26 cellular contexts compared by ENCODE assay signal in the genomic region with DNA sequence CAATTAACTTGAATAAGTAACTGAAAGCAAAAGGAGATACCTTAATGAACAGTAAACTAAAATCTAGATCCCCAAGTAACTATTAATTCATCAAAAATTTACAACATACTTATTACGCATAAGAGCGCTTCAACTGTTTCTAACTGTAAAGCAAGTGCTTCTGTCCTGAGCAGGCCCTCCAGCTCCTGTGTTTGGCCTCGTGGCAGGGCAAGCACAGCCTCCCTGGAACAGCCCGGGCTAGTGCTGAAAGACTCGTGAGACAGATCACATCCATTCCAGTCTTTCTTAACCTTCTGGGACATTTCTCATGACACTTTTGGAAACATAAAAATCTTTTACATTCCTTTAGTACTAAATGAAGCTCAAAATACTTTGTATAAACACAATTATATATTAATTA.
"Had no signal": no experiment of that assay in that cellular context is flagged by ENCODE, and none has a peak within 500 bp of the region (broad histone marks: within the 10 kb centered on the region; RNA-seq: fewer than 3 reads in every experiment).

No MANE protein-coding gene starts in this region.

- H3K4me3 ChIP-seq: colonic mucosa, esophagus squamous epithelium, gastrocnemius medialis, hepatocyte, left ventricle myocardium inferior, lung had no signal

- H3K36me3 ChIP-seq: colonic mucosa, esophagus squamous epithelium, gastrocnemius medialis, left ventricle myocardium inferior had no signal

- H3K27me3 ChIP-seq: colonic mucosa, esophagus squamous epithelium, gastrocnemius medialis, hepatocyte had no signal

- H3K27ac ChIP-seq: colonic mucosa, epithelial cell of prostate, esophagus squamous epithelium, gastrocnemius medialis, hepatocyte, left ventricle myocardium inferior had no signal

- DNase-seq: cerebellar nuclear complex; colonic mucosa; cortex of kidney; effector CD8-positive, alpha-beta T cell; effector memory CD8-positive, alpha-beta T cell; endodermal cell; erythroblast; esophagus squamous epithelium; foreskin fibroblast; foreskin melanocyte; gastrocnemius medialis; glutamatergic neuron; head of caudate nucleus; hypothalamus; immature natural killer cell; islet precursor cell; kidney; kidney glomerular epithelial cell; left ventricle myocardium inferior; mammary epithelial cell; mesendoderm; midbrain had no signal

- ATAC-seq: effector memory CD8-positive, alpha-beta T cell; esophagus mucosa; gastrocnemius medialis had no signal

- H3K4me1 ChIP-seq: colonic mucosa, esophagus squamous epithelium, gastrocnemius medialis, left ventricle myocardium inferior had no signal

- H3K4me2 ChIP-seq: hepatocyte had no signal

- H3K9me3 ChIP-seq: colonic mucosa, esophagus squamous epithelium, gastrocnemius medialis, left ventricle myocardium inferior had no signal

- H2AFZ ChIP-seq: hepatocyte had no signal

- H3K79me2 ChIP-seq: hepatocyte had no signal
